ENCODE assay signal across 12 cellular contexts in genomic region chr1:183027031-183027430, GRCh38. TPM values are rescaled to one million over a fixed set of nuclear protein-coding genes. Genes with fewer than 3 reads are reported as not detected.
A peak's percentile ranks its signal among the peaks of the same experiment; 100 is the strongest.
DNase-seq lines count a peak whose midpoint lies in the region; ATAC-seq, FAIRE-seq and TF ChIP-seq lines count a peak whose summit lies in the region.
"Had no signal": no experiment of that assay in that cellular context is flagged by ENCODE, and none has a peak within 500 bp of the region (broad histone marks: within the 10 kb centered on the region; RNA-seq: fewer than 3 reads in every experiment).

No MANE protein-coding gene starts in this region.

- H3K36me3 ChIP-seq in HUES6 (ENCODE audit: control insufficient read depth, insufficient read depth, low read length) (no peaks in the 10 kb centered on the region), K562 (ENCODE audit: control insufficient read depth, insufficient read depth, low read length) (no peaks in the 10 kb centered on the region), thyroid gland (no peaks in the 10 kb centered on the region)

- no peaks in the 10 kb centered on the region for H3K27me3 Mint-ChIP-seq in progenitor cell of endocrine pancreas

- DNase-seq in K562 (ENCODE audit: extremely low read depth in 1 of 4, low spot score in 3 of 4) (no peak), kidney tubule cell (ENCODE audit: low spot score) (peak; percentile 35), thyroid gland (no peak), iPS-NIHi11 (ENCODE audit: low spot score) (no peak), progenitor cell of endocrine pancreas (ENCODE audit: low spot score, unreplicated experiment) (no peak)
- no peak for DNase-seq in activated CD8-positive, alpha-beta memory T cell treated with anti-CD3 and anti-CD28 coated beads for 24 hours
- DNase-seq: NCI-H1694, substantia nigra had no signal

- H3K4me3 ChIP-seq in HUES6 (ENCODE audit: low read depth, low read length) (0 out of 2 replicates have a peak overlapping the region, but pooled peaks have one; percentile 4), K562 (no peak overlapping the region), thyroid gland (replicated peaks in 1 of 3) (no peak overlapping the region)

- no peak for ATAC-seq in K562
- ATAC-seq: Panc1 had no signal

- intact Hi-C loops in K562 (cut with micrococcal nuclease) = no loop called here
- intact Hi-C loops in thyroid gland (cut with DNase I) = no loop called here

- H3K27ac ChIP-seq in HUES6 (ENCODE audit: low read depth, low read length) = no peak overlapping the region
- no peak overlapping the region for H3K27ac ChIP-seq in K562 (ENCODE audit: extremely low read depth, low read depth, low read length)
- peak overlapping the region; percentile 70 to 100 (median 100) for H3K27ac ChIP-seq in thyroid gland

- no peaks in the 10 kb centered on the region for H4K20me1 ChIP-seq in K562 (replicated peaks; ENCODE audit: control insufficient read depth, insufficient read depth, low read length)

- TF ChIP-seq CTCF in K562 (IDR thresholded peaks at IDR 0.05 in 2 of 3, conservative IDR thresholded peaks at IDR 0.05 in 1 of 3; ENCODE audit: insufficient read depth in 2 of 3, low read depth in 1 of 3, low read length in 3 of 3) = no peak
- no peak for TF ChIP-seq CTCF in thyroid gland (IDR thresholded peaks at IDR 0.05)
- no peak for TF ChIP-seq CTCF in progenitor cell of endocrine pancreas (IDR thresholded peaks at IDR 0.05; ENCODE audit: unreplicated experiment)

- WGBS in K562 (ENCODE audit: insufficient coverage, low coverage, missing lambda C conversion rate) = 1% methylated on average over 3 of the region's 3 CpGs
- WGBS in thyroid gland, 2 donors = 29 to 32% methylated on average over 3 of the region's 3 CpGs

- no peak overlapping the region for H3K4me3 Mint-ChIP-seq in progenitor cell of endocrine pancreas (ENCODE audit: low read depth)

- in situ Hi-C loops in K562 (cut with MboI) = no loop called here

- H3K4me1 Mint-ChIP-seq in progenitor cell of endocrine pancreas (ENCODE audit: low read depth) = peaks cover 31% of the 10 kb centered on the region

- no peak overlapping the region for H3K27ac Mint-ChIP-seq in progenitor cell of endocrine pancreas
- H3K27ac Mint-ChIP-seq: activated T-helper 2 cell treated with anti-CD3 and anti-CD28 coated beads, Interferon-gamma antibody, Interleukin-2, Interleukin-4, amounts not matched to agents 10 μg/mL and 5 μg/mL and 100 μg/mL, durations not matched to agents 14 hours and 24 hours and 36 hours had no signal

- no peaks in the 10 kb centered on the region for H3K27me3 ChIP-seq in HUES6 (ENCODE audit: control insufficient read depth, insufficient read depth, low read length)
- peaks cover 26 to 33% of the 10 kb centered on the region in 2 experiments for H3K27me3 ChIP-seq in K562 (ENCODE audit: control insufficient read depth in 2 of 2, insufficient read depth in 2 of 2, low read length in 2 of 2)
- no peaks in the 10 kb centered on the region for H3K27me3 ChIP-seq in thyroid gland

- no peaks in the 10 kb centered on the region for H3K9me3 Mint-ChIP-seq in progenitor cell of endocrine pancreas (ENCODE audit: low read depth)
- H3K9me3 Mint-ChIP-seq: activated T-helper 2 cell treated with anti-CD3 and anti-CD28 coated beads, Interferon-gamma antibody, Interleukin-2, Interleukin-4, amounts not matched to agents 10 μg/mL and 5 μg/mL and 100 μg/mL, durations not matched to agents 14 hours and 24 hours and 36 hours had no signal

- TF ChIP-seq POLR2A in K562 (conservative IDR thresholded peaks at IDR 0.05) = no peak
- no peak for TF ChIP-seq POLR2A in thyroid gland (IDR thresholded peaks at IDR 0.05)

- no peaks in the 10 kb centered on the region for H3K36me3 Mint-ChIP-seq in progenitor cell of endocrine pancreas (ENCODE audit: insufficient read depth)

- no peak overlapping the region for H3K9ac ChIP-seq in HUES6 (ENCODE audit: low read length)
- no peak overlapping the region for H3K9ac ChIP-seq in K562 (ENCODE audit: insufficient read depth in 1 of 2, low read depth in 2 of 2, low read length in 2 of 2)

- H2AFZ ChIP-seq in K562 (ENCODE audit: low read depth, low read length) = no peak overlapping the region

- no peak overlapping the region for H3K4me2 ChIP-seq in K562 (ENCODE audit: insufficient read depth, low read length)

- no peaks in the 10 kb centered on the region for H3K79me2 ChIP-seq in K562 (ENCODE audit: control insufficient read depth, insufficient read depth, low read length)

- POLR2A ChIA-PET in K562 (lab: Yijun Ruan, JAX) = interaction anchor here (0.6 to 0.8 kb wide), 2 partner anchors 12 to 182 kb away, joined by 3 to 6 read pairs; no protein-coding TSS in a partner anchor

- no TSS peak for BruUV-seq in K562 (replicated peaks; lab: Mats Ljungman, UMichigan)

- H3K9me3 ChIP-seq in HUES6 (ENCODE audit: control insufficient read depth, insufficient read depth, low read depth, low read length) = no peaks in the 10 kb centered on the region
- no peaks in the 10 kb centered on the region for H3K9me3 ChIP-seq in K562 (replicated peaks; ENCODE audit: control insufficient read depth, insufficient read depth, low read depth, low read length)
- H3K9me3 ChIP-seq in thyroid gland = no peaks in the 10 kb centered on the region

- no peak for TF ChIP-seq RAD21 in K562 (CRISPR knock-in tag; conservative IDR thresholded peaks at IDR 0.05 in 1 of 2, IDR thresholded peaks at IDR 0.05 in 1 of 2)

- TF ChIP-seq EP300 in K562 (IDR thresholded peaks at IDR 0.05; ENCODE audit: low read length) = no peak

- CTCF ChIA-PET in K562 (lab: Yijun Ruan, JAX; ENCODE audit: low intra/inter-chr PET ratio) = no interaction called here

- H3K4me1 ChIP-seq in HUES6 (ENCODE audit: control insufficient read depth, insufficient read depth, low read length) (peaks cover 57% of the 10 kb centered on the region), K562 (replicated peaks in 1 of 2; ENCODE audit: control insufficient read depth in 2 of 2, insufficient read depth in 2 of 2, low read length in 2 of 2) (peaks cover 6 to 17% of the 10 kb centered on the region in 2 experiments; a peak in 4 of 5 replicates), thyroid gland (peaks cover 46 to 47% of the 10 kb centered on the region in 2 donors)

- H3K9me1 ChIP-seq in K562 (ENCODE audit: control insufficient read depth, insufficient read depth, low read length) = no peaks in the 10 kb centered on the region

- no peak for FAIRE-seq in K562 (lab: Jason Lieb, UNC)
- FAIRE-seq: colon had no signal

TF ChIP-seq in K562, 482 proteins besides CTCF, POLR2A, EP300 and RAD21:
- TF ChIP-seq SAP30 (IDR thresholded peaks at IDR 0.05; ENCODE audit: borderline replicate concordance, insufficient read depth, low read depth, low read length, poor library complexity, severe bottlenecking) (no peak), RFX1 (IDR thresholded peaks at IDR 0.05) (peak; percentile 37; the same call in 1 of the 2 replicates)

RNA-seq across cellular contexts. Expression of gene LAMC1, which starts 3.8 kb away (rescaled TPM):
- 1.7 and 2.9 TPM in 2 replicates for total RNA-seq in K562 (2011; cell fraction: chromatin; rRNA removed; ENCODE audit: low replicate concordance)
- 2.1 and 2.7 TPM in 2 replicates for total RNA-seq in K562 (2011; cell fraction: nucleolus; rRNA removed)
- 0.84 and 2.1 TPM in 2 replicates for total RNA-seq in K562 (2011; cell fraction: nucleoplasm; rRNA removed)
- total RNA-seq in K562 (2014; rRNA removed) = 0.36 and 0.53 TPM in 2 replicates
- total RNA-seq in K562 (2014; rRNA removed; fragmentation: Illumina TruSeq; extraction: Trizol) = 0.07 and 0.13 TPM in 2 replicates
- total RNA-seq in K562 (2015; rRNA removed; fragmentation: Illumina TruSeq; extraction: Trizol) = 0.07 TPM in 1 of 2 replicates, not detected in the other
- 0.60 and 0.71 TPM in 2 replicates for total RNA-seq in K562 (2021)
- 0.13 and 0.16 TPM in 2 replicates for polyA plus RNA-seq in K562 (2011; rRNA removed)
- polyA plus RNA-seq in K562 (2011; cell fraction: cytosol; rRNA removed) = 0.15 and 0.16 TPM in 2 replicates
- polyA plus RNA-seq in K562 (2011; cell fraction: nucleus; rRNA removed) = 0.06 and 1.1 TPM in 2 replicates
- 0.07 and 0.08 TPM in 2 replicates for polyA plus RNA-seq in K562 (2012)
- polyA plus RNA-seq in K562 (2014; fragmentation: Illumina TruSeq; extraction: Trizol) = 0.07 and 0.24 TPM in 2 replicates
- not detected for polyA plus RNA-seq in K562 (2014; fragmentation: Nextera tagmentation; extraction: Ambion mirVana)
- 0.21 TPM in 1 of 2 replicates, not detected in the other for polyA plus RNA-seq in K562 (2014; rRNA removed)
- 0.24 and 1.2 TPM in 2 replicates for polyA minus RNA-seq in K562 (2011; rRNA and poly(A)+ RNA removed)
- 1.3 and 1.6 TPM in 2 replicates for polyA minus RNA-seq in K562 (2011; cell fraction: cytosol; rRNA and poly(A)+ RNA removed)
- polyA minus RNA-seq in K562 (2011; cell fraction: nucleus; rRNA and poly(A)+ RNA removed) = 0.54 and 0.78 TPM in 2 replicates
- 100 to 1,000 TPM; 150 to 213 (median 174) TPM for total RNA-seq in thyroid gland
- 72.9 and 77.3 TPM in 2 replicates for total RNA-seq in progenitor cell of endocrine pancreas

Comparison
In these comparisons a context has a peak if more than half of its experiments do, and no peak if none do; other contexts are left out.
1. H3K27ac ChIP-seq: peak in thyroid gland (3 of 3); none in HUES6 (single experiment) and K562 (single experiment).
2. RNA of gene LAMC1, which starts 3.8 kb away (total RNA-seq): 150 to 213 TPM in thyroid gland and 72.9 to 77.3 TPM in progenitor cell of endocrine pancreas; 0.07 to 2.9 TPM in K562; every median in the first group is over 10 times any median in the second.